Comparison of ENCODE assay signal across 22 cellular contexts in the genomic region with DNA sequence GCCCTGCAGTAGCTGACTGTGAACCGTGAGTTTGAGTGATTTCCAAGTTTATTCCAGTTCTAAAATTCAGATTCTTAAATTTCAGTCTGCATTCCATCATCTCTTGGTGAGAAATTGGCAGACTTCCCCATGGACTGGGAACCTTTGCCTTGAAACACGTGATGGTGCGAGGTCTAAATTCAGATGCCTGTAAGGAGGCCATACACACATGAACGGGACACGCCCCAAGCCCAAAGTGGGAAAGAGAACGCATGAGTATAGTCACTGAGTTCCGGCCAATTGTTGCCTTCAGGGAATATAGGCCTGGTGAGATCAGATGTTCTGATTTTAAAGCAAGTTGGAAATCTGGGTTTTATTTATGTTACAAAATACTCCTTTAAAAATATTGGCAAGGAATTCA.
DNase-seq lines count a peak whose midpoint lies in the region; ATAC-seq and TF ChIP-seq lines count a peak whose summit lies in the region.
"Had no signal": no experiment of that assay in that cellular context is flagged by ENCODE, and none has a peak within 500 bp of the region (broad histone marks: within the 10 kb centered on the region; RNA-seq: fewer than 3 reads in every experiment).

No MANE protein-coding gene starts in this region.

- no peaks in the 10 kb centered on the region for H3K4me1 ChIP-seq in adipocyte (ENCODE audit: control insufficient read depth, insufficient read depth, low read length)
- H3K4me1 ChIP-seq: adrenal gland, upper lobe of right lung had no signal

- no peak for ATAC-seq in left ventricle myocardium superior
- ATAC-seq in Right ventricle myocardium superior (ENCODE audit: poor library complexity): no peak
- ATAC-seq in HG03196 (IDR thresholded peaks at IDR 0.05; ENCODE audit: unreplicated experiment): no peak
- ATAC-seq in HG03457 (IDR thresholded peaks at IDR 0.05; ENCODE audit: unreplicated experiment): no peak
- ATAC-seq: PC-3, SK-N-SH treated with all-trans-retinoic acid at 6 μM for 48 hours, upper lobe of right lung had no signal

- no peak overlapping the region for H3K9ac ChIP-seq in adipocyte (ENCODE audit: low read length)

- H3K36me3 ChIP-seq in adipocyte (ENCODE audit: control insufficient read depth, insufficient read depth, low read length, severe bottlenecking): no peaks in the 10 kb centered on the region
- H3K36me3 ChIP-seq: adrenal gland, neutrophil, upper lobe of right lung, WERI-Rb-1 had no signal

- H3K4me3 ChIP-seq in adipocyte (ENCODE audit: low read length): no peak overlapping the region
- no peak overlapping the region for H3K4me3 ChIP-seq in fibroblast of the aortic adventitia (ENCODE audit: low read depth, low read length)
- H3K4me3 ChIP-seq: adrenal gland, hepatocyte, lung, upper lobe of right lung had no signal

- DNase-seq in left ventricle myocardium superior: peak; percentile 18
- no peak for DNase-seq in Right ventricle myocardium superior
- DNase-seq in adipocyte (ENCODE audit: low read depth): peak; percentile 61
- DNase-seq in fibroblast of the aortic adventitia (ENCODE audit: low read depth): peak; percentile 36
- no peak for DNase-seq in NCI-H2227 treated with DMSO at 0.1 percent for 48 hours (lab: John Stamatoyannopoulos, UW)
- no peak for DNase-seq in central memory CD4-positive, alpha-beta T cell
- DNase-seq: 8988T; activated CD8-positive, alpha-beta memory T cell treated with anti-CD3 and anti-CD28 coated beads, Interleukin-2, amount 50 U/mL, for 48 hours; activated effector memory CD4-positive, alpha-beta T cell treated with anti-CD3 and anti-CD28 coated beads, Interleukin-2, amount 50 U/mL, for 16 hours; adrenal gland; C1 segment of cervical spinal cord; erythroblast; NCI-H187; PC-3; upper lobe of right lung; WERI-Rb-1 had no signal

- H3K9me3 ChIP-seq in adipocyte (ENCODE audit: control insufficient read depth, low read length): no peaks in the 10 kb centered on the region
- H3K9me3 ChIP-seq: adrenal gland, neutrophil, upper lobe of right lung had no signal

- intact Hi-C loops in left ventricle myocardium superior (cut with micrococcal nuclease): no loop called here
- intact Hi-C loops in Right ventricle myocardium superior (cut with DNase I): no loop called here

- no peak for TF ChIP-seq CTCF in fibroblast of the aortic adventitia (IDR thresholded peaks at IDR 0.05; ENCODE audit: insufficient read depth, low read length)

- H3K27me3 ChIP-seq in adipocyte (replicated peaks; ENCODE audit: control insufficient read depth, insufficient read depth, low read length): no peaks in the 10 kb centered on the region
- H3K27me3 ChIP-seq: adrenal gland, hepatocyte, neutrophil, upper lobe of right lung had no signal

Comparison
In these comparisons a context has a peak if more than half of its experiments do, and no peak if none do; other contexts are left out.
1. DNase-seq: peak in left ventricle myocardium superior (single experiment), adipocyte (single experiment) and fibroblast of the aortic adventitia (single experiment); none in Right ventricle myocardium superior (single experiment), NCI-H2227 treated with DMSO at 0.1 percent for 48 hours (single experiment) and central memory CD4-positive, alpha-beta T cell (single experiment).